22 cellular contexts compared by ENCODE assay signal in the genomic region with DNA sequence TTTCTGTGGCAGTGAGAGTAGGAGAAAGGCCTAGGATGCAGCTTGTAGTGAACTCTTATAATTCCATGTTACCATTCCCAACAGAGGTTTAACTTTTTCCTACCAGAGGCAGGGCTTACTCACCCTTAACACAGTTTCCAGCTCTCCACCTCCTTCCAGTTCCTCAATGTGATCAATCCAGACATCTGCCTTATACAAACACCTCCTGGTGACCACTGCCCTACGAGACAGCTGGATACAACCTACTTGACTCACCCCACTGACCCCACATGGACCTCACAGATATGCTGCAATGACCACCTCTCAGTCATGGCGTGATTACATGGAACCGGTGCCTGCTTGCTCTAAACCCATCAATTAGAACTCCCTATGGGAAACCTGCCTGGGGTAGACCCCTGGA.
DNase-seq lines count a peak whose midpoint lies in the region; ATAC-seq and TF ChIP-seq lines count a peak whose summit lies in the region.
"Had no signal": no experiment of that assay in that cellular context is flagged by ENCODE, and none has a peak within 500 bp of the region (broad histone marks: within the 10 kb centered on the region; RNA-seq: fewer than 3 reads in every experiment).

No MANE protein-coding gene starts in this region.

- in situ Hi-C loops in IMR-90 (cut with MboI; ENCODE audit: low sequenced_read_pairs) (loop anchor here (25.0 kb wide), 1 partner anchor 857 kb away; no protein-coding TSS in a partner anchor), KBM-7 (cut with MboI; ENCODE audit: low pct_unique_long_range_greater_than_20kb, low sequenced_read_pairs) (loop anchor here (25.0 kb wide), 1 partner anchor 582 kb away; no protein-coding TSS in a partner anchor)

- peaks cover 4% of the 10 kb centered on the region for H3K4me1 Mint-ChIP-seq in T-helper 17 cell
- peaks cover 3% of the 10 kb centered on the region for H3K4me1 Mint-ChIP-seq in progenitor cell of endocrine pancreas (ENCODE audit: low read depth)
- peaks cover 9% of the 10 kb centered on the region for H3K4me1 Mint-ChIP-seq in Calu3 (ENCODE audit: low read depth, unreplicated experiment)
- H3K4me1 Mint-ChIP-seq: activated T-helper 17 cell treated with anti-CD3 and anti-CD28 coated beads, Interleukin-2, amount 50 U/mL, for 72 hours had no signal

- TF ChIP-seq RAD21 in IMR-90 (IDR thresholded peaks at IDR 0.05; ENCODE audit: low read length): no peak

- H3K9me1 ChIP-seq in IMR-90 (ENCODE audit: insufficient read depth, low read length): peaks cover 4% of the 10 kb centered on the region; the same call in 1 of the 2 replicates

- H3K4me1 ChIP-seq in IMR-90 (ENCODE audit: control insufficient read depth, insufficient read depth, low read length): peaks cover 6% of the 10 kb centered on the region

- no peak overlapping the region for H3K9ac ChIP-seq in IMR-90 (ENCODE audit: low read depth, low read length)

- H3K27me3 Mint-ChIP-seq in T-helper 17 cell (peaks cover 30% of the 10 kb centered on the region), progenitor cell of endocrine pancreas (peaks cover 23% of the 10 kb centered on the region), Calu3 (ENCODE audit: unreplicated experiment) (peaks cover 28% of the 10 kb centered on the region)

- CTCF ChIA-PET in IMR-90 (lab: Yijun Ruan, JAX) (interaction anchor here (0.6 kb wide), 1 partner anchor 559 kb away, joined by 3 read pairs; no protein-coding TSS in a partner anchor), Calu3 (lab: Charles Lee) (interaction anchor here (1.1 kb wide), 1 partner anchor 11 kb away, joined by 4 read pairs; no protein-coding TSS in a partner anchor)

- peak; percentile 44 for DNase-seq in IMR-90
- DNase-seq in T-helper 17 cell: no peak
- DNase-seq in kidney tubule cell (ENCODE audit: low spot score): peak; percentile 33
- no peak for DNase-seq in progenitor cell of endocrine pancreas (ENCODE audit: low spot score, unreplicated experiment)
- DNase-seq in superior temporal gyrus (ENCODE audit: extremely low spot score): no peak
- no peak for DNase-seq in Calu3
- DNase-seq in KBM-7: no peak
- DNase-seq: activated CD4-positive, alpha-beta T cell treated with anti-CD3 and anti-CD28 coated beads, Interleukin-2, amount 10 ng/mL, durations not matched to agents 7 days and 5 days; cortex of kidney; glutamatergic neuron; NCI-H1105 treated with DMSO at 0.1 percent for 48 hours; NCI-H2107; NCI-H510A treated with DMSO at 0.1 percent for 48 hours; NK-92 treated with Interleukin-12 subunit alpha and Interleukin-12 subunit beta, amount 100 ng/mL, for 24 hours; spleen; stimulated activated CD4-positive, alpha-beta T cell treated with anti-CD3 and anti-CD28 coated beads, Interleukin-4, amount 100 ng/mL, for 1 hour; stimulated activated naive CD8-positive, alpha-beta T cell treated with anti-CD3 and anti-CD28 coated beads, Interleukin-15, Interleukin-2, amounts not matched to agents 100 U/mL and 50 U/mL, for 24 hours had no signal

- ATAC-seq in IMR-90 (ENCODE audit: low read depth) (no peak), T-helper 17 cell (no peak), GM18517 (IDR thresholded peaks at IDR 0.05; ENCODE audit: unreplicated experiment) (no peak)
- ATAC-seq: activated T-helper 17 cell treated with anti-CD3 and anti-CD28 coated beads, Interleukin-2, amount 50 U/mL, for 72 hours; GM12878; stimulated activated naive CD8-positive, alpha-beta T cell treated with anti-CD3 and anti-CD28 coated beads, Interleukin-15, Interleukin-2, amounts not matched to agents 100 U/mL and 50 U/mL, for 24 hours had no signal

- no peak overlapping the region for H2BK15ac ChIP-seq in IMR-90 (ENCODE audit: low read depth, low read length)

- H3K4me3 Mint-ChIP-seq in T-helper 17 cell: peak overlapping the region; percentile 57
- H3K4me3 Mint-ChIP-seq in progenitor cell of endocrine pancreas (ENCODE audit: low read depth): peak overlapping the region; percentile 55
- H3K4me3 Mint-ChIP-seq in Calu3 (ENCODE audit: low read depth, unreplicated experiment): no peak overlapping the region
- H3K4me3 Mint-ChIP-seq: activated CD4-positive, alpha-beta T cell treated with anti-CD3 and anti-CD28 coated beads, Interleukin-2, amount 10 ng/mL, durations not matched to agents 7 days and 5 days had no signal

- H4K5ac ChIP-seq in IMR-90 (ENCODE audit: low read depth, low read length): no peak overlapping the region

- dilution Hi-C loops in IMR-90 (cut with HindIII; ENCODE audit: low sequenced_read_pairs, unreplicated experiment): no loop called here

- no peaks in the 10 kb centered on the region for H3K9me3 ChIP-seq in IMR-90 (ENCODE audit: control insufficient read depth, insufficient read depth, low read length)
- no peaks in the 10 kb centered on the region for H3K9me3 ChIP-seq in T-helper 17 cell (ENCODE audit: control insufficient read depth, low read length, poor library complexity, severe bottlenecking)
- H3K9me3 ChIP-seq: tibial nerve had no signal

- H2BK5ac ChIP-seq in IMR-90 (ENCODE audit: low read depth, low read length, poor library complexity, severe bottlenecking): no peak overlapping the region

- H3K9me3 Mint-ChIP-seq in progenitor cell of endocrine pancreas (ENCODE audit: low read depth) (peaks cover 3% of the 10 kb centered on the region), Calu3 (ENCODE audit: low read depth, unreplicated experiment) (no peaks in the 10 kb centered on the region)
- H3K9me3 Mint-ChIP-seq: activated CD4-positive, alpha-beta T cell treated with anti-CD3 and anti-CD28 coated beads, Interleukin-2, amount 10 ng/mL, durations not matched to agents 7 days and 5 days; T-helper 1 cell treated with Interleukin-12 subunit alpha and Interleukin-12 subunit beta and Interleukin-4 antibody, amounts not matched to agents 30 μg/mL and 1 μg/mL, for 36 hours had no signal

- no peak overlapping the region for H3K4me3 ChIP-seq in IMR-90 (ENCODE audit: insufficient read depth, low read depth, low read length)
- H3K4me3 ChIP-seq: GM12878, tibial nerve had no signal

- WGBS in IMR-90 (ENCODE audit: extremely low coverage in 2 of 2, insufficient read length in 1 of 2), 2 experiments: 100% methylated on average over 1 of the region's 3 CpGs; no CpG with 5 or more reads in 1 of the 2 experiments

- H3K27ac Mint-ChIP-seq in T-helper 17 cell (no peak overlapping the region), progenitor cell of endocrine pancreas (peak overlapping the region; percentile 81), Calu3 (ENCODE audit: unreplicated experiment) (no peak overlapping the region)
- H3K27ac Mint-ChIP-seq: activated CD4-positive, alpha-beta T cell treated with anti-CD3 and anti-CD28 coated beads, Interleukin-2, amount 10 ng/mL, durations not matched to agents 7 days and 5 days; activated T-helper 17 cell treated with anti-CD3 and anti-CD28 coated beads, Interleukin-2, amount 50 U/mL, for 72 hours; T-helper 1 cell treated with Interleukin-12 subunit alpha and Interleukin-12 subunit beta and Interleukin-4 antibody, amounts not matched to agents 30 μg/mL and 1 μg/mL, for 36 hours had no signal

- BruUV-seq in IMR-90 (replicated peaks; lab: Mats Ljungman, UMichigan): no TSS peak
- no TSS peak for BruUV-seq in Calu3 (replicated peaks; lab: Mats Ljungman, UMichigan)

- no peak for TF ChIP-seq CTCF in IMR-90 (conservative IDR thresholded peaks at IDR 0.05; ENCODE audit: low read depth, low read length)
- no peak for TF ChIP-seq CTCF in progenitor cell of endocrine pancreas (IDR thresholded peaks at IDR 0.05; ENCODE audit: unreplicated experiment)
- no peak for TF ChIP-seq CTCF in Calu3 (IDR thresholded peaks at IDR 0.05; ENCODE audit: unreplicated experiment)

- H3K36me3 Mint-ChIP-seq in T-helper 17 cell (ENCODE audit: low read depth) (peaks cover 8% of the 10 kb centered on the region), progenitor cell of endocrine pancreas (ENCODE audit: insufficient read depth) (peaks cover 2% of the 10 kb centered on the region), Calu3 (ENCODE audit: insufficient read depth, unreplicated experiment) (peaks cover 18% of the 10 kb centered on the region)

- no peak overlapping the region for H4K91ac ChIP-seq in IMR-90 (ENCODE audit: insufficient read depth, low read depth, low read length)

- H3K4ac ChIP-seq in IMR-90 (ENCODE audit: low read depth, low read length): no peak overlapping the region

- no peak overlapping the region for H2AFZ ChIP-seq in IMR-90 (replicated peaks; ENCODE audit: low read length, poor library complexity)

- H3K4me2 ChIP-seq in IMR-90 (ENCODE audit: low read depth, low read length): no peak overlapping the region

- H3K23ac ChIP-seq in IMR-90 (ENCODE audit: low read depth, low read length): peak overlapping the region; percentile 50; the same call in 1 of the 2 replicates

- no peaks in the 10 kb centered on the region; the same call in 1 of the 2 replicates for H4K20me1 ChIP-seq in IMR-90 (ENCODE audit: insufficient read depth, low read length)

- no peak overlapping the region for H3K27ac ChIP-seq in IMR-90 (ENCODE audit: insufficient read depth, low read length)

- H3K36me3 ChIP-seq in IMR-90 (ENCODE audit: control insufficient read depth, insufficient read depth, low read length): no peaks in the 10 kb centered on the region
- H3K36me3 ChIP-seq: spleen, tibial nerve had no signal

- no peak overlapping the region; the same call in 1 of the 2 replicates for H2AK5ac ChIP-seq in IMR-90 (ENCODE audit: low read depth, low read length)

- H3K27me3 ChIP-seq in IMR-90 (ENCODE audit: control insufficient read depth, insufficient read depth, low read length): no peaks in the 10 kb centered on the region
- H3K27me3 ChIP-seq: tibial nerve had no signal

- H2BK120ac ChIP-seq in IMR-90 (ENCODE audit: low read depth, low read length): no peak overlapping the region

- H4K8ac ChIP-seq in IMR-90 (ENCODE audit: low read depth in 2 of 2, low read length in 2 of 2): no peak overlapping the region

- no peak overlapping the region for H2AK9ac ChIP-seq in IMR-90 (replicated peaks; ENCODE audit: low read depth, low read length, poor library complexity)

- 0 out of 2 replicates have a peak overlapping the region, but pooled peaks have one; percentile 7 for H3K14ac ChIP-seq in IMR-90 (replicated peaks; ENCODE audit: low read depth, low read length)

- no peak overlapping the region for H3K18ac ChIP-seq in IMR-90 (ENCODE audit: low read depth, low read length)

- intact Hi-C loops in IMR-90 (cut with micrococcal nuclease): loop anchor here (2.0 kb wide), 1 partner anchor 1333 kb away; no protein-coding TSS in a partner anchor
- intact Hi-C loops in Calu3 (cut with micrococcal nuclease; ENCODE audit: unreplicated experiment): loop anchor here (10.0 kb wide), 1 partner anchor 1341 kb away; no protein-coding TSS in a partner anchor

- no peak overlapping the region for H2BK20ac ChIP-seq in IMR-90 (ENCODE audit: low read depth, low read length)

- no peak overlapping the region for H3K56ac ChIP-seq in IMR-90 (ENCODE audit: extremely low read depth, insufficient read depth, low read length)

- POLR2A ChIA-PET in IMR-90 (lab: Charles Lee; ENCODE audit: unreplicated experiment): no interaction called here

- no peak for TF ChIP-seq POLR2A in IMR-90 (IDR thresholded peaks at IDR 0.05; ENCODE audit: low read depth, low read length)

- peaks cover 0 to 4% of the 10 kb centered on the region in 2 experiments; a peak in 1 of 4 replicates for H3K79me1 ChIP-seq in IMR-90 (ENCODE audit: low read depth in 1 of 2, low read length in 2 of 2)

Comparison
In these comparisons a context has a peak if more than half of its experiments do, and no peak if none do; other contexts are left out.
1. DNase-seq: peak in IMR-90 (single experiment) and kidney tubule cell (single experiment); none in T-helper 17 cell (0 of 3), progenitor cell of endocrine pancreas (single experiment), superior temporal gyrus (single experiment), Calu3 (single experiment) and KBM-7 (single experiment).